ENCODE assay signal across 20 cellular contexts in the genomic region with DNA sequence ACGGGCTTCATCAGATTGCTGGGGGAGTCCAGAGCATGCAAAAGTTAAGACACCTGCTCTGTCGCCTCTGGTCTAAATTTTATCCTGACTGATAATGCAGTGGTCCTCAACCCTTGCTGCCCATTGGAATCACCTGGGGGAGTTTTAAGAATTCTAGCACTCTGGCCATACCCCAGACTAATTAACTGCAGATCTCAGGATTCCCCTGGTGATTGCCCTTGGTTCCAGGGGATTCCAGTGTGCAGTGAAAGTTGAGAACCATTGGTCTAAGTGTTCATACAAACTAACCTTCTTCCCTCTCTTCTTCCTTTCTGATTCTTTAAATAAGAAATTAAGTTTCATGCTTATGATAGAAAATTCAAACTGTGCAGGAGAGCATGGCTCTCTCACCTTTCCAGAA.
"Had no signal": no experiment of that assay in that cellular context is flagged by ENCODE, and none has a peak within 500 bp of the region (broad histone marks: within the 10 kb centered on the region; RNA-seq: fewer than 3 reads in every experiment).

No MANE protein-coding gene starts in this region.

- ATAC-seq: activated CD8-positive, alpha-beta memory T cell treated with anti-CD3 and anti-CD28 coated beads, Interleukin-2, amount 10 ng/mL, durations not matched to agents 7 days and 5 days; body of pancreas had no signal

- H3K27me3 ChIP-seq: body of pancreas, colonic mucosa, transverse colon, vagina had no signal

- H3K27me3 Mint-ChIP-seq: activated CD4-positive, alpha-beta memory T cell treated with anti-CD3 and anti-CD28 coated beads for 36 hours; activated CD8-positive, alpha-beta memory T cell treated with anti-CD3 and anti-CD28 coated beads, Interleukin-2, amount 10 ng/mL, durations not matched to agents 7 days and 5 days; activated naive CD8-positive, alpha-beta T cell; activated T-cell treated with anti-CD3 and anti-CD28 coated beads, Interleukin-2, amount 50 U/mL, for 24 hours had no signal

- H3K9me3 Mint-ChIP-seq: activated CD4-positive, alpha-beta memory T cell treated with anti-CD3 and anti-CD28 coated beads for 36 hours; activated T-cell treated with anti-CD3 and anti-CD28 coated beads, Interleukin-2, amount 50 U/mL, for 24 hours; nephron had no signal

- H3K4me1 Mint-ChIP-seq: activated CD8-positive, alpha-beta memory T cell treated with anti-CD3 and anti-CD28 coated beads, Interleukin-2, amount 10 ng/mL, durations not matched to agents 7 days and 5 days had no signal

- DNase-seq: activated CD4-positive, alpha-beta memory T cell treated with anti-CD3 and anti-CD28 coated beads for 36 hours; activated CD8-positive, alpha-beta memory T cell treated with anti-CD3 and anti-CD28 coated beads, Interleukin-2, amount 10 ng/mL, durations not matched to agents 7 days and 5 days; activated effector memory CD4-positive, alpha-beta T cell treated with anti-CD3 and anti-CD28 coated beads, Interleukin-2, amount 50 U/mL, for 16 hours; activated T-cell treated with anti-CD3 and anti-CD28 coated beads, Interleukin-2, amount 50 U/mL, for 24 hours; amniotic stem cell; body of pancreas; central memory CD4-positive, alpha-beta T cell; colonic mucosa; foreskin fibroblast; left ventricle myocardium inferior; nucleus accumbens; posterior cingulate gyrus; retina; stimulated activated CD4-positive, alpha-beta T cell treated with anti-CD3 and anti-CD28 coated beads, Interleukin-2, amount 100 ng/mL, for 48 hours; stimulated activated naive CD4-positive, alpha-beta T cell treated with Interleukin-2 at 50 U/mL for 16 hours; T-helper 9 cell; transverse colon had no signal

- H3K4me3 Mint-ChIP-seq: activated CD4-positive, alpha-beta memory T cell treated with anti-CD3 and anti-CD28 coated beads for 36 hours; activated CD8-positive, alpha-beta memory T cell treated with anti-CD3 and anti-CD28 coated beads, Interleukin-2, amount 10 ng/mL, durations not matched to agents 7 days and 5 days; activated naive CD8-positive, alpha-beta T cell; activated T-cell treated with anti-CD3 and anti-CD28 coated beads, Interleukin-2, amount 50 U/mL, for 24 hours; nephron had no signal

- H3K9me3 ChIP-seq: body of pancreas, colonic mucosa, left ventricle myocardium inferior, transverse colon, vagina had no signal

- H3K4me3 ChIP-seq: body of pancreas, colonic mucosa, left ventricle myocardium inferior, transverse colon, vagina had no signal

- H3K27ac Mint-ChIP-seq: activated CD4-positive, alpha-beta memory T cell treated with anti-CD3 and anti-CD28 coated beads for 36 hours; activated CD8-positive, alpha-beta memory T cell treated with anti-CD3 and anti-CD28 coated beads, Interleukin-2, amount 10 ng/mL, durations not matched to agents 7 days and 5 days; activated naive CD8-positive, alpha-beta T cell; activated T-cell treated with anti-CD3 and anti-CD28 coated beads, Interleukin-2, amount 50 U/mL, for 24 hours; nephron had no signal

- H3K27ac ChIP-seq: body of pancreas, colonic mucosa, left ventricle myocardium inferior, transverse colon, vagina had no signal
